8 cellular contexts compared by ENCODE assay signal in the genomic region with DNA sequence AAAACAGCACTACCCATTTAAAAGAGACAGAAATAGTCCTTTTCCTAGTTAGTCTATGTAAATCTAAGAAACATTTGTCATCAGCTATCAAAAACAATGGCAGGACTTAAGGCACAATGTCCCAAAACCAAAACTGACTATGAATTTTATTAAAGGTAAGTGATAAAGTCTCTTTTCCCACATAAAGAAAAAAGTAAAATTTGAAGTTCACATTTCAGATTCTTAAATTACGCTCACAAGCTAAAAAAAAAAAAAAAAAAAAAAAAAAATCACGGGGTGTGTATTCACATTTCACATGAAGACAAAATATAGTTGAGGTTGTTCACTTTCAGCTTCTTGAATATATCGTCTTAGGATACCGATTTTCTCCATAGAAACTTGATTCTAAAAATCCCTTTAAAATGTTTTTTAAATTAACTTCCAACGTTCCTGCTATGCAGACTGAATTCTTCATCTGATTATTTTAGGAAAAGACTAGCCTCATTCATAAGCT. TPM values are rescaled to one million over a fixed set of nuclear protein-coding genes. Genes with fewer than 3 reads are reported as not detected.
A peak's percentile ranks its signal among the peaks of the same experiment; 100 is the strongest.
DNase-seq lines count a peak whose midpoint lies in the region; FAIRE-seq and TF ChIP-seq lines count a peak whose summit lies in the region.

No MANE protein-coding gene starts in this region.

- peaks cover 60% of the 10 kb centered on the region for H3K79me2 ChIP-seq in SU-DHL-6 (ENCODE audit: insufficient read depth, low read length)

- no peak for DNase-seq in fibroblast of pulmonary artery (ENCODE audit: low read depth)
- DNase-seq in sigmoid colon: no peak
- DNase-seq in NCI-H2107 treated with DMSO at 0.1 percent for 48 hours (lab: John Stamatoyannopoulos, UW; ENCODE audit: unreplicated experiment): no peak
- DNase-seq in HTR-8/SVneo (ENCODE audit: insufficient read length, low spot score): no peak
- no peak for DNase-seq in pons (ENCODE audit: low spot score)
- DNase-seq in erythroblast (lab: John Stamatoyannopoulos, UW): no peak

- TF ChIP-seq POLR2A in sigmoid colon (IDR thresholded peaks at IDR 0.05) (no peak), erythroblast (IDR thresholded peaks at IDR 0.05; ENCODE audit: low read length) (no peak)

- peak overlapping the region; percentile 72 for H3K4me3 ChIP-seq in GM08714 (ENCODE audit: low read length)
- H3K4me3 ChIP-seq in SU-DHL-6 (ENCODE audit: insufficient read depth, low read length, poor library complexity, severe bottlenecking): peak overlapping the region; percentile 64
- peak overlapping the region; percentile 79 for H3K4me3 ChIP-seq in fibroblast of pulmonary artery (replicated peaks; ENCODE audit: low read depth, low read length)
- peak overlapping the region; percentile 61 to 88 (median 75) for H3K4me3 ChIP-seq in sigmoid colon

- H4K20me1 ChIP-seq in SU-DHL-6 (ENCODE audit: low read depth, low read length): peaks cover 15% of the 10 kb centered on the region; the same call in 1 of the 2 replicates

- H3K27me3 ChIP-seq in SU-DHL-6 (ENCODE audit: low read length): no peaks in the 10 kb centered on the region
- H3K27me3 ChIP-seq in sigmoid colon: no peaks in the 10 kb centered on the region

- H3K4me1 ChIP-seq in sigmoid colon: peaks cover 0 to 22% (median 18%) of the 10 kb centered on the region in 4 donors

- peak overlapping the region; percentile 97 for H3K4me2 ChIP-seq in SU-DHL-6 (ENCODE audit: low read depth, low read length, poor library complexity, severe bottlenecking)

- peaks cover 19% of the 10 kb centered on the region for H3F3A ChIP-seq in SU-DHL-6 (ENCODE audit: insufficient read depth)

- intact Hi-C loops in sigmoid colon (cut with DNase I): no loop called here

- H3K36me3 ChIP-seq in SU-DHL-6 (ENCODE audit: low read length) (0 out of 2 replicates have a peak, but pooled peaks cover 3% of the 10 kb centered on the region), sigmoid colon (no peaks in the 10 kb centered on the region)

- WGBS in sigmoid colon, 2 donors: 6 to 9% methylated on average over 5 of the region's 5 CpGs

- no peak for FAIRE-seq in HTR-8/SVneo (lab: Jason Lieb, UNC)

- peak overlapping the region; percentile 93 for H2AFZ ChIP-seq in SU-DHL-6 (ENCODE audit: low read depth, low read length, severe bottlenecking)

- TF ChIP-seq CTCF in SU-DHL-6 (IDR thresholded peaks at IDR 0.05; ENCODE audit: insufficient read depth, low read length, poor library complexity, severe bottlenecking) (no peak), fibroblast of pulmonary artery (IDR thresholded peaks at IDR 0.05; ENCODE audit: low read length, missing control alignments) (no peak), sigmoid colon (IDR thresholded peaks at IDR 0.05) (no peak)

- no peak for TF ChIP-seq EP300 in sigmoid colon (IDR thresholded peaks at IDR 0.05)

- H3K9me2 ChIP-seq in SU-DHL-6 (replicated peaks; ENCODE audit: insufficient read depth, low read length): no peaks in the 10 kb centered on the region

- H3K9me3 ChIP-seq in SU-DHL-6 (ENCODE audit: insufficient read depth, low read length) (no peaks in the 10 kb centered on the region), sigmoid colon (no peaks in the 10 kb centered on the region)

- H3K27ac ChIP-seq in SU-DHL-6 (ENCODE audit: low read depth, low read length) (peak overlapping the region; percentile 74; the same call in 1 of the 2 replicates), sigmoid colon (peak overlapping the region; percentile 90 to 95 (median 93))

- H3K9ac ChIP-seq in SU-DHL-6 (ENCODE audit: low read length): peak overlapping the region; percentile 88

RNA-seq across cellular contexts. Expression of gene P4HA1, which starts 1.6 kb away (rescaled TPM):
- total RNA-seq in sigmoid colon: 10 to 100 TPM; 15.2 to 25.0 (median 20.0) TPM
- 10 to 100 TPM in 2 of 3 donors, 1 to 10 TPM in 1; 4.2 to 15.1 (median 11.1) TPM for polyA plus RNA-seq in sigmoid colon

RNA-seq across cellular contexts. Expression of gene NUDT13, which starts 15.2 kb away (rescaled TPM):
- total RNA-seq in sigmoid colon: 1 to 10 TPM; 2.1 to 5.4 (median 2.9) TPM
- polyA plus RNA-seq in sigmoid colon: 1 to 10 TPM; 1.8 to 2.4 (median 1.9) TPM
